In genomic region chr1:247614625-247615024, GRCh38 we compare ENCODE assay signal across 17 cellular contexts. TPM values are rescaled to one million over a fixed set of nuclear protein-coding genes. Genes with fewer than 3 reads are reported as not detected.
DNase-seq lines count a peak whose midpoint lies in the region; ATAC-seq and TF ChIP-seq lines count a peak whose summit lies in the region.
"Had no signal": no experiment of that assay in that cellular context is flagged by ENCODE, and none has a peak within 500 bp of the region (broad histone marks: within the 10 kb centered on the region; RNA-seq: fewer than 3 reads in every experiment).

No MANE protein-coding gene starts in this region.

- H3K4me1 Mint-ChIP-seq in H9 (0 out of 4 replicates have a peak, but pooled peaks cover 0 to 3% of the 10 kb centered on the region in 2 experiments), chondrocyte (ENCODE audit: low read depth) (no peaks in the 10 kb centered on the region)
- H3K4me1 Mint-ChIP-seq in stimulated activated effector memory CD8-positive, alpha-beta T cell treated with anti-CD3 and anti-CD28 coated beads, Interleukin-12 subunit alpha, Interleukin-12 subunit beta, amount 100 ng/mL, for 72 hours, result no peaks in the 10 kb centered on the region
- H3K4me1 Mint-ChIP-seq: B cell; CD4-positive, CD25-positive, alpha-beta regulatory T cell had no signal

- H3K27ac ChIP-seq in H9 (ENCODE audit: insufficient read length, low read depth, low read length), result no peak overlapping the region
- H3K27ac ChIP-seq: 22Rv1, BLaER1, C4-2B had no signal

- no peak overlapping the region for H3K4me3 Mint-ChIP-seq in H9
- H3K4me3 Mint-ChIP-seq in stimulated activated effector memory CD8-positive, alpha-beta T cell treated with anti-CD3 and anti-CD28 coated beads, Interleukin-12 subunit alpha, Interleukin-12 subunit beta, amount 100 ng/mL, for 72 hours, result no peak overlapping the region
- H3K4me3 Mint-ChIP-seq in chondrocyte (ENCODE audit: unreplicated experiment), result no peak overlapping the region
- H3K4me3 Mint-ChIP-seq: B cell; CD4-positive, CD25-positive, alpha-beta regulatory T cell; CD8-positive, alpha-beta T cell had no signal

- ATAC-seq in Right ventricle myocardium inferior (no peak), left ventricle myocardium superior (no peak)
- ATAC-seq in stimulated activated effector memory CD8-positive, alpha-beta T cell treated with anti-CD3 and anti-CD28 coated beads, Interleukin-12 subunit alpha, Interleukin-12 subunit beta, amount 100 ng/mL, for 72 hours, result peak; percentile 36
- ATAC-seq: CD8-positive, alpha-beta T cell had no signal

- no peak overlapping the region for H2AFZ ChIP-seq in H9 (ENCODE audit: low read length)

- H4K91ac ChIP-seq in H9 (ENCODE audit: insufficient read length, low read depth, low read length), result no peak overlapping the region

- no peak overlapping the region for H3T11ph ChIP-seq in H9 (ENCODE audit: low read length)

- H2BK120ac ChIP-seq in H9 (ENCODE audit: low read depth, low read length, poor library complexity, severe bottlenecking), result no peak overlapping the region

- H2BK5ac ChIP-seq in H9 (ENCODE audit: insufficient read length, low read length), result no peak overlapping the region

- H3K9me3 Mint-ChIP-seq in H9, result peaks cover 0 to 1% of the 10 kb centered on the region in 2 experiments; a peak in 3 of 5 replicates
- H3K9me3 Mint-ChIP-seq in stimulated activated effector memory CD8-positive, alpha-beta T cell treated with anti-CD3 and anti-CD28 coated beads, Interleukin-12 subunit alpha, Interleukin-12 subunit beta, amount 100 ng/mL, for 72 hours, result no peaks in the 10 kb centered on the region
- peaks cover 19% of the 10 kb centered on the region for H3K9me3 Mint-ChIP-seq in chondrocyte (ENCODE audit: low read depth)
- H3K9me3 Mint-ChIP-seq: CD8-positive, alpha-beta T cell had no signal

- H3K27me3 ChIP-seq in H9 (ENCODE audit: insufficient read depth, low read length), result no peaks in the 10 kb centered on the region
- H3K27me3 ChIP-seq: BLaER1 had no signal

- DNase-seq in Right ventricle myocardium inferior (ENCODE audit: missing footprints), result peak; percentile 50
- DNase-seq in left ventricle myocardium superior, result no peak
- DNase-seq in H9, result no peak
- DNase-seq in stimulated activated effector memory CD8-positive, alpha-beta T cell treated with anti-CD3 and anti-CD28 coated beads, Interleukin-12 subunit alpha, Interleukin-12 subunit beta, amount 100 ng/mL, for 72 hours (ENCODE audit: low spot score in 2 of 2), result no peak
- no peak for DNase-seq in chondrocyte (ENCODE audit: low spot score)
- no peak for DNase-seq in SIG-M5 (lab: John Stamatoyannopoulos, UW)
- DNase-seq: Caco-2; CD4-positive, CD25-positive, alpha-beta regulatory T cell; CD8-positive, alpha-beta T cell; DMS153; DND-41; GOT3; HCEC 1CT had no signal

- no peak overlapping the region for H3K23ac ChIP-seq in H9 (ENCODE audit: insufficient read length, low read depth, low read length)

- no peaks in the 10 kb centered on the region for H4K20me1 ChIP-seq in H9 (ENCODE audit: control insufficient read depth, insufficient read depth, insufficient read length)
- H4K20me1 ChIP-seq: BLaER1 had no signal

- H3K4me1 ChIP-seq in H9 (ENCODE audit: insufficient read depth, low read length), result no peaks in the 10 kb centered on the region
- H3K4me1 ChIP-seq: BLaER1, Caco-2 had no signal

- peak overlapping the region; percentile 46; the same call in 1 of the 2 replicates for H3K14ac ChIP-seq in H9 (ENCODE audit: insufficient read depth, low read length)

- TF ChIP-seq CTCF in H9 (conservative IDR thresholded peaks at IDR 0.05) (no peak), chondrocyte (IDR thresholded peaks at IDR 0.05) (no peak)

- H3K79me2 ChIP-seq in H9 (ENCODE audit: insufficient read depth, low read length), result no peaks in the 10 kb centered on the region

- H4K8ac ChIP-seq in H9 (replicated peaks; ENCODE audit: insufficient read length, low read depth, low read length), result no peak overlapping the region

- no peak overlapping the region for H3K9ac ChIP-seq in H9 (ENCODE audit: extremely low read depth, insufficient read length, low read length)
- H3K9ac ChIP-seq: BLaER1 had no signal

- H3K27me3 Mint-ChIP-seq in H9 (ENCODE audit: low read depth) (no peaks in the 10 kb centered on the region), chondrocyte (ENCODE audit: low read depth) (no peaks in the 10 kb centered on the region)
- H3K27me3 Mint-ChIP-seq: CD4-positive, CD25-positive, alpha-beta regulatory T cell had no signal

- WGBS in H9 (ENCODE audit: extremely low coverage, insufficient read length, low lambda C conversion rate), result no CpG with 5 or more reads among the region's 5 CpGs

- H2BK12ac ChIP-seq in H9 (ENCODE audit: insufficient read length, low read depth, low read length), result no peak overlapping the region

- no peaks in the 10 kb centered on the region for H3K23me2 ChIP-seq in H9 (ENCODE audit: insufficient read length, low read depth, low read length, poor library complexity, severe bottlenecking)

- intact Hi-C loops in Right ventricle myocardium inferior (cut with DNase I), result no loop called here
- intact Hi-C loops in left ventricle myocardium superior (cut with micrococcal nuclease), result no loop called here

- H3K18ac ChIP-seq in H9 (ENCODE audit: insufficient read length, low read depth, low read length), result no peak overlapping the region

- H3K27ac Mint-ChIP-seq in H9 (no peak overlapping the region), chondrocyte (ENCODE audit: unreplicated experiment) (no peak overlapping the region)
- no peak overlapping the region for H3K27ac Mint-ChIP-seq in stimulated activated effector memory CD8-positive, alpha-beta T cell treated with anti-CD3 and anti-CD28 coated beads, Interleukin-12 subunit alpha, Interleukin-12 subunit beta, amount 100 ng/mL, for 72 hours
- H3K27ac Mint-ChIP-seq: B cell; CD8-positive, alpha-beta T cell had no signal

- H3K4ac ChIP-seq in H9 (ENCODE audit: low read depth, low read length), result no peak overlapping the region

- no peaks in the 10 kb centered on the region for H3K9me3 ChIP-seq in H9 (ENCODE audit: control insufficient read depth, low read depth, low read length)
- H3K9me3 ChIP-seq: BLaER1, Caco-2 had no signal

- H3K56ac ChIP-seq in H9 (ENCODE audit: insufficient read length, low read depth, low read length), result no peak overlapping the region

- H2BK20ac ChIP-seq in H9 (ENCODE audit: low read depth, low read length, poor library complexity, severe bottlenecking), result no peak overlapping the region

- no peak overlapping the region for H4K5ac ChIP-seq in H9 (ENCODE audit: insufficient read length, low read depth, low read length)

- H3K79me1 ChIP-seq in H9 (ENCODE audit: insufficient read depth, low read depth, low read length, poor library complexity, severe bottlenecking), result no peaks in the 10 kb centered on the region

- no peaks in the 10 kb centered on the region for H3K36me3 Mint-ChIP-seq in H9 (ENCODE audit: insufficient read depth in 1 of 3, low read depth in 3 of 3)
- H3K36me3 Mint-ChIP-seq in stimulated activated effector memory CD8-positive, alpha-beta T cell treated with anti-CD3 and anti-CD28 coated beads, Interleukin-12 subunit alpha, Interleukin-12 subunit beta, amount 100 ng/mL, for 72 hours, result no peaks in the 10 kb centered on the region
- H3K36me3 Mint-ChIP-seq in chondrocyte (ENCODE audit: low read depth), result no peaks in the 10 kb centered on the region
- H3K36me3 Mint-ChIP-seq: CD4-positive, CD25-positive, alpha-beta regulatory T cell; CD8-positive, alpha-beta T cell had no signal

- H2BK15ac ChIP-seq in H9 (ENCODE audit: low read depth, low read length), result no peak overlapping the region

- H2AK5ac ChIP-seq in H9 (ENCODE audit: insufficient read length, low read length), result no peak overlapping the region

- no peak overlapping the region for H3K4me2 ChIP-seq in H9 (ENCODE audit: insufficient read depth, insufficient read length, low read length)
- H3K4me2 ChIP-seq: BLaER1 had no signal

RNA-seq across cellular contexts. Expression of gene OR2G3, which starts 9.2 kb away (rescaled TPM):
- total RNA-seq in Right ventricle myocardium inferior (not detected), left ventricle myocardium superior (not detected), H9 (2021) (not detected in 2 replicates), chondrocyte (not detected in 3 replicates)
- total RNA-seq: B cell; Caco-2; CD4-positive, CD25-positive, alpha-beta regulatory T cell; CD8-positive, alpha-beta T cell had no signal

RNA-seq across cellular contexts. Expression of gene OR2G2, which starts 26.5 kb away (rescaled TPM):
- total RNA-seq in Right ventricle myocardium inferior, result not detected
- total RNA-seq in left ventricle myocardium superior, result not detected
- total RNA-seq in H9 (2021), result not detected in 2 replicates
- total RNA-seq in chondrocyte, result not detected in 3 replicates
- total RNA-seq: B cell; Caco-2; CD4-positive, CD25-positive, alpha-beta regulatory T cell; CD8-positive, alpha-beta T cell had no signal
